In genomic region chr9:132312873-132313272, GRCh38 we compare ENCODE assay signal across 1 cellular context.
TF ChIP-seq lines count a peak whose summit lies in the region.

No MANE protein-coding gene starts in this region.

TF ChIP-seq in SK-N-SH treated with all-trans-retinoic acid at 6 μM for 48 hours, 23 proteins besides CTCF, POLR2A, EP300 and RAD21 (continued from another document):
- TF ChIP-seq, protein P1, sequence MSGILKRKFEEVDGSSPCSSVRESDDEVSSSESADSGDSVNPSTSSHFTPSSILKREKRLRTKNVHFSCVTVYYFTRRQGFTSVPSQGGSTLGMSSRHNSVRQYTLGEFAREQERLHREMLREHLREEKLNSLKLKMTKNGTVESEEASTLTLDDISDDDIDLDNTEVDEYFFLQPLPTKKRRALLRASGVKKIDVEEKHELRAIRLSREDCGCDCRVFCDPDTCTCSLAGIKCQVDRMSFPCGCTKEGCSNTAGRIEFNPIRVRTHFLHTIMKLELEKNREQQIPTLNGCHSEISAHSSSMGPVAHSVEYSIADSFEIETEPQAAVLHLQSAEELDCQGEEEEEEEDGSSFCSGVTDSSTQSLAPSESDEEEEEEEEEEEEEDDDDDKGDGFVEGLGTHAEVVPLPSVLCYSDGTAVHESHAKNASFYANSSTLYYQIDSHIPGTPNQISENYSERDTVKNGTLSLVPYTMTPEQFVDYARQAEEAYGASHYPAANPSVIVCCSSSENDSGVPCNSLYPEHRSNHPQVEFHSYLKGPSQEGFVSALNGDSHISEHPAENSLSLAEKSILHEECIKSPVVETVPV (CRISPR knock-in tag; IDR thresholded peaks at IDR 0.05), result no peak
- TF ChIP-seq ZC3H10 (CRISPR knock-in tag; IDR thresholded peaks at IDR 0.05) (no peak), BACH2 (CRISPR knock-in tag; IDR thresholded peaks at IDR 0.05; ENCODE audit: borderline replicate concordance) (no peak)
